ENCODE assay signal across 2 cellular contexts in the genomic region with DNA sequence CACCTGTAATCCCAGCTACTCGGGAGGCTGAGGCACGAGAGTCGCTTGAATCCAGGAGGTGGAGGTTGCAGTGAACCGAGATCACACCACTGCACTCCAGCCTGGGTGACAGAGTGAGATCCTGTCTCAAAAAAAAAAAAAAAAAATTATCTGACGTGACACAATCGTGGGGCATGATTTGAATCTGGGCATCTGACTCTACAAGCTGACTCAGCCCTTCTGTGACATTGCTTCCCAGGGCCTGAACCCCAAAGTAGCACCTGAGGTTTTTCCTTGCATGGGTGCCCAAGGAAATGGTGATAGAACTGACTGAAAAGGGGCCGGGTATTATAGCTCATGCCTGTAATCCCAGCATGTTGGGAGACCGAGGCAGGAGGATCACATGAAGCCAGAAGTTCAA. TPM values are rescaled to one million over a fixed set of nuclear protein-coding genes. Genes with fewer than 3 reads are reported as not detected.
"Had no signal": no experiment of that assay in that cellular context is flagged by ENCODE, and none has a peak within 500 bp of the region (broad histone marks: within the 10 kb centered on the region; RNA-seq: fewer than 3 reads in every experiment).

No MANE protein-coding gene starts in this region.

RNA-seq across cellular contexts. Expression of gene FZD9, which starts 13.0 kb away (rescaled TPM):
- total RNA-seq: activated T-helper 17 cell treated with anti-CD3 and anti-CD28 coated beads, Interleukin-2, amount 50 U/mL, for 72 hours; T-helper 17 cell had no signal
